ENCODE assay signal across 10 cellular contexts in genomic region chr1:204623894-204624361, GRCh38.
DNase-seq lines count a peak whose midpoint lies in the region; ATAC-seq, FAIRE-seq and TF ChIP-seq lines count a peak whose summit lies in the region.
"Had no signal": no experiment of that assay in that cellular context is flagged by ENCODE, and none has a peak within 500 bp of the region (broad histone marks: within the 10 kb centered on the region; RNA-seq: fewer than 3 reads in every experiment).

No MANE protein-coding gene starts in this region.

- 60 to 74% methylated on average over 3 of the region's 3 CpGs for WGBS in pancreas, 2 donors

- H3K36me3 ChIP-seq in pancreas: no peaks in the 10 kb centered on the region

- FAIRE-seq in urothelium cell line (lab: Jason Lieb, UNC) (no peak), pancreas (lab: Jason Lieb, UNC) (no peak)

- DNase-seq in stimulated activated CD4-positive, alpha-beta T cell treated with anti-CD3 and anti-CD28 coated beads, Interleukin-15, amount 100 ng/mL, for 24 hours: peak; percentile 23
- no peak for DNase-seq in stimulated activated CD4-positive, alpha-beta T cell treated with anti-CD3 and anti-CD28 coated beads, Interleukin-12 subunit alpha, Interleukin-12 subunit beta, amount 100 ng/mL, for 4 hours
- DNase-seq in NCI-H69 (lab: John Stamatoyannopoulos, UW) (peak; percentile 78), endothelial cell (ENCODE audit: low spot score) (peak; percentile 62), urothelium cell line (ENCODE audit: low spot score) (peak; percentile 25), pancreas (no peak)
- DNase-seq in stimulated activated CD4-positive, alpha-beta T cell treated with anti-CD3 and anti-CD28 coated beads, Interleukin-4, amount 100 ng/mL, for 4 hours: no peak
- DNase-seq in effector CD8-positive, alpha-beta T cell (lab: John Stamatoyannopoulos, UW): no peak
- DNase-seq: GDM1 had no signal

- TF ChIP-seq CTCF in endothelial cell (IDR thresholded peaks at IDR 0.05; ENCODE audit: unreplicated experiment) (peak; percentile 52), pancreas (IDR thresholded peaks at IDR 0.05) (no peak)

- H3K4me1 ChIP-seq in pancreas: no peaks in the 10 kb centered on the region

- no peak for ATAC-seq in pancreas
- ATAC-seq: natural killer cell treated with Interleukin-12 subunit alpha and Interleukin-12 subunit beta and Interleukin-15 and Interleukin-18, amount 100 ng/mL, for 72 hours had no signal

- H3K4me1 Mint-ChIP-seq in endothelial cell (ENCODE audit: unreplicated experiment): peaks cover 19% of the 10 kb centered on the region

- no peak overlapping the region for H3K4me3 ChIP-seq in pancreas

- no peak overlapping the region for H3K4me3 Mint-ChIP-seq in endothelial cell (ENCODE audit: unreplicated experiment)
- H3K4me3 Mint-ChIP-seq: natural killer cell treated with Interleukin-12 subunit alpha and Interleukin-12 subunit beta and Interleukin-15 and Interleukin-18, amount 100 ng/mL, for 72 hours had no signal

- H3K27ac ChIP-seq in pancreas: no peak overlapping the region

- H3K9me3 ChIP-seq in pancreas: no peaks in the 10 kb centered on the region

- H3K36me3 Mint-ChIP-seq in endothelial cell (ENCODE audit: low read depth, unreplicated experiment): peaks cover 18% of the 10 kb centered on the region
- H3K36me3 Mint-ChIP-seq: natural killer cell treated with Interleukin-12 subunit alpha and Interleukin-12 subunit beta and Interleukin-15 and Interleukin-18, amount 100 ng/mL, for 72 hours had no signal

- intact Hi-C loops in pancreas (cut with DNase I): no loop called here

- no peaks in the 10 kb centered on the region for H3K9me3 Mint-ChIP-seq in endothelial cell (ENCODE audit: unreplicated experiment)
- H3K9me3 Mint-ChIP-seq: natural killer cell treated with Interleukin-12 subunit alpha and Interleukin-12 subunit beta and Interleukin-15 and Interleukin-18, amount 100 ng/mL, for 72 hours had no signal

- H3K27me3 ChIP-seq in pancreas: no peaks in the 10 kb centered on the region

- H3K27me3 Mint-ChIP-seq in endothelial cell (ENCODE audit: unreplicated experiment): peaks cover 9% of the 10 kb centered on the region
- H3K27me3 Mint-ChIP-seq: natural killer cell treated with Interleukin-12 subunit alpha and Interleukin-12 subunit beta and Interleukin-15 and Interleukin-18, amount 100 ng/mL, for 72 hours had no signal

- no peak overlapping the region for H3K27ac Mint-ChIP-seq in endothelial cell (ENCODE audit: unreplicated experiment)
- H3K27ac Mint-ChIP-seq: natural killer cell treated with Interleukin-12 subunit alpha and Interleukin-12 subunit beta and Interleukin-15 and Interleukin-18, amount 100 ng/mL, for 72 hours had no signal

Comparison
In these comparisons a context has a peak if more than half of its experiments do, and no peak if none do; other contexts are left out.
1. DNase-seq: peak in stimulated activated CD4-positive, alpha-beta T cell treated with anti-CD3 and anti-CD28 coated beads, Interleukin-15, amount 100 ng/mL, for 24 hours (single experiment), NCI-H69 (single experiment), endothelial cell (single experiment) and urothelium cell line (single experiment); none in stimulated activated CD4-positive, alpha-beta T cell treated with anti-CD3 and anti-CD28 coated beads, Interleukin-12 subunit alpha, Interleukin-12 subunit beta, amount 100 ng/mL, for 4 hours (single experiment), pancreas (0 of 6), stimulated activated CD4-positive, alpha-beta T cell treated with anti-CD3 and anti-CD28 coated beads, Interleukin-4, amount 100 ng/mL, for 4 hours (0 of 2) and effector CD8-positive, alpha-beta T cell (single experiment).